Comparison of ENCODE assay signal across 8 cellular contexts in the genomic region with DNA sequence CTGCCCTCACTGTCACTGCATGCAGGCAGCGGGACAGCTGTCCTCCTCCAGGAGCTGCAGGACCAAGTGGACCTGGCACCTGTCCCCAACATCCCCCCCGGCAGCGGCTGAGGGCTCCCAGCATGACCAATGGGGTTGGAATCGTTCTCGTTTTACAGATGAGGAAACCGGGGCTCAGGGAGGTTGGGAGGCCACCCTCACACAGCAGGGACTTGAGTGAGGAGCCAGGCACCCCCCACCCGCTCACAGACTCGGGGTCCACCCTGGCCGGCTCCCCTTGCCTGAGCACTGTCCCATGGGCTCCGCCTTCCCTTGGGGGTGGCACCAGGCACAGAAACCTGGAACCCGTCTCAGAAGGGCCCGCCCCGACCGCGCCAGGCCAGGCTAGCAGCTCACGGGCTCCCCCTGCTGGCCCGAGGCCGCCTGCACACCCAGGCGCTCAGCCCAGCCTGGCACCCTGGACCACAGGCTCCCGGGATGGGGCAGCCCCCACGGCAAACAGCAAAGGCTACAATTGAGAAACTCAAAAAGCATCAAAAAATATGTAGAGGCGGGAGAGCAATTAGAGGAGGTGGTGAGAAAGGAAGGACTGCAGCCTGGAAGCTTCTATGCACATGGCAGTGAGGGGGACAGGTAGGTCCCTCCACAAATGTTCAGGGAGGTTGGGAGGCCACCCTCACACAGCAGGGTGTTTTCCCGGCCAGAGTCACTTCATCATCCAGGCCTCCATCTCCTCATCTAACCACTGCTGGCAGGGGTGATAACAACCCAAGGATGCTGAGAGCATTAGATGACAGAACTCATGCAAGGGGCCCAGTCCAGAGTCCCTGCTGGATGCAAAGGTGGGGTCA. TPM values are rescaled to one million over a fixed set of nuclear protein-coding genes. Genes with fewer than 3 reads are reported as not detected.
DNase-seq lines count a peak whose midpoint lies in the region; ATAC-seq, FAIRE-seq and TF ChIP-seq lines count a peak whose summit lies in the region.

No MANE protein-coding gene starts in this region.

- H3K9me3 ChIP-seq in H1 (ENCODE audit: insufficient read depth in 2 of 2, low read depth in 1 of 2, low read length in 1 of 2): no peaks in the 10 kb centered on the region

- intact Hi-C loops in activated CD8-positive, alpha-beta T cell treated with anti-CD3 and anti-CD28 coated beads for 36 hours (cut with micrococcal nuclease): no loop called here

- TF ChIP-seq CTCF in activated CD8-positive, alpha-beta T cell treated with anti-CD3 and anti-CD28 coated beads for 36 hours (IDR thresholded peaks at IDR 0.05): peak; percentile 99
- TF ChIP-seq CTCF in H1 (IDR thresholded peaks at IDR 0.05; ENCODE audit: control extremely low read depth in 1 of 3, insufficient read depth in 1 of 3, low read depth in 1 of 3, low read length in 3 of 3): peak in 2 of 3 experiments; percentile 94 to 95; a peak in 3 of 4 replicates

- TF ChIP-seq RAD21 in H1 (IDR thresholded peaks at IDR 0.05 in 1 of 2, conservative IDR thresholded peaks at IDR 0.05 in 1 of 2; ENCODE audit: low read depth in 2 of 2, low read length in 2 of 2): peak; percentile 80 to 89

- ATAC-seq in activated CD8-positive, alpha-beta T cell treated with anti-CD3 and anti-CD28 coated beads for 36 hours: peak; percentile 98
- no peak for ATAC-seq in HG03457 (IDR thresholded peaks at IDR 0.05; ENCODE audit: unreplicated experiment)

- peak; percentile 30 for DNase-seq in DMS153 treated with DMSO at 0.1 percent for 48 hours (lab: John Stamatoyannopoulos, UW; ENCODE audit: unreplicated experiment)
- peak; percentile 40 for DNase-seq in HCEC 1CT
- peak; percentile 57 for DNase-seq in NCI-H345 (lab: John Stamatoyannopoulos, UW)
- DNase-seq in activated CD8-positive, alpha-beta T cell treated with anti-CD3 and anti-CD28 coated beads for 36 hours: peak; percentile 77
- peak in 1 of 2 experiments; percentile 94 for DNase-seq in H1 (ENCODE audit: low read depth in 1 of 2, low spot score in 2 of 2)
- peak; percentile 55 for DNase-seq in mucosa of gallbladder (ENCODE audit: low spot score)
- peak; percentile 50 for DNase-seq in stimulated activated CD8-positive, alpha-beta memory T cell treated with anti-CD3 and anti-CD28 coated beads, Interleukin-7, amount 100 ng/mL, for 24 hours (ENCODE audit: low read depth)

- H2BK15ac ChIP-seq in H1 (ENCODE audit: low read length): no peak overlapping the region

- no peak overlapping the region for H3K4me3 Mint-ChIP-seq in activated CD8-positive, alpha-beta T cell treated with anti-CD3 and anti-CD28 coated beads for 36 hours

- no peak overlapping the region for H4K91ac ChIP-seq in H1 (replicated peaks; ENCODE audit: insufficient read length, low read length)

- POLR2A ChIA-PET in activated CD8-positive, alpha-beta T cell treated with anti-CD3 and anti-CD28 coated beads for 36 hours (lab: Charles Lee): no interaction called here
- POLR2A ChIA-PET in H1 (lab: Charles Lee; ENCODE audit: partially characterized antibody): interaction anchor here (0.9 to 1.2 kb wide), 3 partner anchors 10 to 153 kb away, joined by 3 read pairs; no protein-coding TSS in a partner anchor

- peaks cover 2 to 19% (median 10%) of the 10 kb centered on the region in 4 experiments; a peak in 6 of 7 replicates for H3K4me1 ChIP-seq in H1 (replicated peaks in 1 of 4; ENCODE audit: control insufficient read depth in 3 of 4, insufficient read depth in 4 of 4, low read length in 3 of 4)

- H3K56ac ChIP-seq in H1 (replicated peaks; ENCODE audit: insufficient read length, low read depth, low read length): no peak overlapping the region

- H3K79me2 ChIP-seq in H1 (ENCODE audit: control insufficient read depth in 1 of 2, insufficient read depth in 2 of 2, low read length in 2 of 2): no peaks in the 10 kb centered on the region; a peak in 1 of 4 replicates

- CTCF ChIA-PET in activated CD8-positive, alpha-beta T cell treated with anti-CD3 and anti-CD28 coated beads for 36 hours (lab: Charles Lee): interaction anchor here (0.6 to 9.6 kb wide), 13 partner anchors 11 to 287 kb away, joined by 3 to 151 read pairs (median 4); no protein-coding TSS in a partner anchor
- CTCF ChIA-PET in H1 (lab: Charles Lee; ENCODE audit: partially characterized antibody): interaction anchor here (0.6 to 14.9 kb wide), 30 partner anchors 9 to 190 kb away, joined by 3 to 291 read pairs (median 4); partner anchors contain the start of genes FLRT1 and STIP1

- peaks cover 3% of the 10 kb centered on the region for H3K36me3 Mint-ChIP-seq in activated CD8-positive, alpha-beta T cell treated with anti-CD3 and anti-CD28 coated beads for 36 hours (ENCODE audit: low read depth)

- H4K8ac ChIP-seq in H1 (ENCODE audit: extremely low read depth, insufficient read depth, low read length): no peak overlapping the region; the same call in none of the 2 replicates

- no peak overlapping the region for H3K27ac ChIP-seq in H1 (ENCODE audit: low read depth, low read length)

- no peak overlapping the region for H3K23ac ChIP-seq in H1 (ENCODE audit: insufficient read length)

- no peak overlapping the region for H3K14ac ChIP-seq in H1 (ENCODE audit: insufficient read length)

- H3K4me3 ChIP-seq in H1 (ENCODE audit: extremely low read depth in 1 of 4, insufficient read depth in 2 of 4, low read depth in 3 of 4, low read length in 4 of 4): no peak overlapping the region

- FAIRE-seq in H1 (lab: Jason Lieb, UNC): no peak

- peaks cover 0 to 16% (median 0%) of the 10 kb centered on the region in 4 experiments; a peak in 2 of 7 replicates for H3K27me3 ChIP-seq in H1 (replicated peaks in 1 of 4; ENCODE audit: control insufficient read depth in 3 of 4, extremely low read depth in 1 of 4, insufficient read depth in 3 of 4, low read length in 3 of 4)

- peak overlapping the region; percentile 29; the same call in 1 of the 2 replicates for H2BK12ac ChIP-seq in H1 (ENCODE audit: low read depth, low read length)

- H4K5ac ChIP-seq in H1 (ENCODE audit: insufficient read length, low read depth, low read length): no peak overlapping the region

- no peak overlapping the region for H2AFZ ChIP-seq in H1 (ENCODE audit: low read length)

- no peak for TF ChIP-seq POLR2A in H1 (IDR thresholded peaks at IDR 0.05; ENCODE audit: control extremely low read depth in 1 of 2, low read depth in 2 of 2, low read length in 2 of 2)

- 35% methylated on average over 23 of the region's 23 CpGs; no CpG with 5 or more reads in 1 of the 2 experiments for WGBS in H1 (ENCODE audit: extremely low coverage in 1 of 2, insufficient coverage in 1 of 2, insufficient read length in 1 of 2, insufficient replicate concordance in 2 of 2, low coverage in 1 of 2, low lambda C conversion rate in 2 of 2, missing lambda C conversion rate in 1 of 2), 2 experiments

- H3K4me1 Mint-ChIP-seq in activated CD8-positive, alpha-beta T cell treated with anti-CD3 and anti-CD28 coated beads for 36 hours (ENCODE audit: low read depth): peaks cover 4% of the 10 kb centered on the region

- no peak overlapping the region for H3K18ac ChIP-seq in H1 (ENCODE audit: extremely low read depth, low read length)

- no peak for TF ChIP-seq EP300 in H1 (IDR thresholded peaks at IDR 0.05; ENCODE audit: borderline replicate concordance in 1 of 2, low read depth in 2 of 2, low read length in 2 of 2)

- no peaks in the 10 kb centered on the region; a peak in 1 of 8 replicates for H3K36me3 ChIP-seq in H1 (ENCODE audit: control insufficient read depth in 2 of 4, insufficient read depth in 4 of 4, low read length in 3 of 4)

- no peaks in the 10 kb centered on the region for H3K27me3 Mint-ChIP-seq in activated CD8-positive, alpha-beta T cell treated with anti-CD3 and anti-CD28 coated beads for 36 hours

- H3K4ac ChIP-seq in H1 (replicated peaks; ENCODE audit: insufficient read length, low read depth, low read length): no peak overlapping the region

- no peaks in the 10 kb centered on the region for H3K79me1 ChIP-seq in H1 (ENCODE audit: low read depth, low read length)

- no peak overlapping the region for H2BK120ac ChIP-seq in H1 (replicated peaks; ENCODE audit: low read depth, low read length)

- H3K23me2 ChIP-seq in H1 (ENCODE audit: low read depth, low read length): no peaks in the 10 kb centered on the region

- H2BK5ac ChIP-seq in H1 (ENCODE audit: low read depth, low read length): 0 out of 2 replicates have a peak overlapping the region, but pooled peaks have one; percentile 16

- H4K20me1 ChIP-seq in H1 (replicated peaks in 1 of 2; ENCODE audit: control insufficient read depth in 1 of 2, insufficient read depth in 2 of 2, low read length in 2 of 2): peaks cover 14 to 27% of the 10 kb centered on the region in 2 experiments

- peak overlapping the region in 1 of 2 experiments; percentile 19; a peak in 1 of 4 replicates for H3K4me2 ChIP-seq in H1 (ENCODE audit: insufficient read depth in 1 of 2, low read depth in 2 of 2, low read length in 2 of 2)

- H3K27ac Mint-ChIP-seq in activated CD8-positive, alpha-beta T cell treated with anti-CD3 and anti-CD28 coated beads for 36 hours: no peak overlapping the region

- H2BK20ac ChIP-seq in H1 (ENCODE audit: low read length): 0 out of 2 replicates have a peak overlapping the region, but pooled peaks have one; percentile 32

- no peak overlapping the region for H2AK5ac ChIP-seq in H1 (ENCODE audit: low read depth, low read length)

- no peak overlapping the region for H3K9ac ChIP-seq in H1 (replicated peaks in 1 of 4; ENCODE audit: extremely low read depth in 1 of 4, low read depth in 3 of 4, low read length in 3 of 4)

- H3K9me3 Mint-ChIP-seq in activated CD8-positive, alpha-beta T cell treated with anti-CD3 and anti-CD28 coated beads for 36 hours: no peaks in the 10 kb centered on the region

RNA-seq across cellular contexts. Expression of gene MACROD1, which starts 12.8 kb away (rescaled TPM):
- 10 to 100 TPM; 38.7 to 38.8 TPM for total RNA-seq in activated CD8-positive, alpha-beta T cell treated with anti-CD3 and anti-CD28 coated beads for 36 hours
- total RNA-seq in H1 (2021; fragmentation: NEBNext Ultra II Directional; extraction: Animal tissue kit (Norgen Biotek cat#: 25700)): 19.5 and 19.6 TPM in 2 replicates
- 34.1 and 107 TPM in 2 replicates for polyA plus RNA-seq in H1 (2011; rRNA removed)
- polyA plus RNA-seq in H1 (2011; cell fraction: cytosol; rRNA removed): 32.4 TPM
- 76.9 TPM for polyA plus RNA-seq in H1 (2011; cell fraction: nucleus; rRNA removed)
- polyA plus RNA-seq in H1 (2012, experiment 1 of 2): 11.6 to 26.0 TPM (median 19.7 TPM) in 4 replicates
- polyA plus RNA-seq in H1 (2012, experiment 2 of 2): 38.9 TPM
- polyA plus RNA-seq in H1 (2013, experiment 1 of 2): 15.5 TPM
- 18.0 TPM for polyA plus RNA-seq in H1 (2013, experiment 2 of 2)
- 1.8 and 2.5 TPM in 2 replicates for polyA minus RNA-seq in H1 (2011; rRNA and poly(A)+ RNA removed)
- polyA minus RNA-seq in H1 (2011; cell fraction: cytosol; rRNA and poly(A)+ RNA removed): 21.4 TPM
- 16.9 TPM for polyA minus RNA-seq in H1 (2011; cell fraction: nucleus; rRNA and poly(A)+ RNA removed)
- total RNA-seq in mucosa of gallbladder: 19.3 TPM

RNA-seq across cellular contexts. Expression of gene STIP1, which starts 32.9 kb away (rescaled TPM):
- total RNA-seq in activated CD8-positive, alpha-beta T cell treated with anti-CD3 and anti-CD28 coated beads for 36 hours: 100 to 1,000 TPM; 396 to 416 TPM
- 316 and 329 TPM in 2 replicates for total RNA-seq in H1 (2021; fragmentation: NEBNext Ultra II Directional; extraction: Animal tissue kit (Norgen Biotek cat#: 25700))
- 140 and 151 TPM in 2 replicates for polyA plus RNA-seq in H1 (2011; rRNA removed)
- polyA plus RNA-seq in H1 (2011; cell fraction: cytosol; rRNA removed): 252 TPM
- 221 TPM for polyA plus RNA-seq in H1 (2011; cell fraction: nucleus; rRNA removed)
- polyA plus RNA-seq in H1 (2012, experiment 1 of 2): 305 to 468 TPM (median 341 TPM) in 4 replicates
- 185 TPM for polyA plus RNA-seq in H1 (2012, experiment 2 of 2)
- 190 TPM for polyA plus RNA-seq in H1 (2013, experiment 1 of 2)
- 182 TPM for polyA plus RNA-seq in H1 (2013, experiment 2 of 2)
- polyA minus RNA-seq in H1 (2011; rRNA and poly(A)+ RNA removed): 373 and 434 TPM in 2 replicates
- polyA minus RNA-seq in H1 (2011; cell fraction: cytosol; rRNA and poly(A)+ RNA removed): 164 TPM
- 201 TPM for polyA minus RNA-seq in H1 (2011; cell fraction: nucleus; rRNA and poly(A)+ RNA removed)
- total RNA-seq in mucosa of gallbladder: 115 TPM

RNA-seq across cellular contexts. Expression of gene FERMT3, which starts 53.5 kb away (rescaled TPM):
- total RNA-seq in activated CD8-positive, alpha-beta T cell treated with anti-CD3 and anti-CD28 coated beads for 36 hours: 100 to 1,000 TPM; 210 to 214 TPM
- 1.4 and 2.7 TPM in 2 replicates for total RNA-seq in H1 (2021; fragmentation: NEBNext Ultra II Directional; extraction: Animal tissue kit (Norgen Biotek cat#: 25700))
- 3.7 and 5.9 TPM in 2 replicates for polyA plus RNA-seq in H1 (2011; rRNA removed)
- polyA plus RNA-seq in H1 (2011; cell fraction: cytosol; rRNA removed): 4.0 TPM
- 20.1 TPM for polyA plus RNA-seq in H1 (2011; cell fraction: nucleus; rRNA removed)
- 2.2 to 6.1 TPM (median 3.2 TPM) in 4 replicates for polyA plus RNA-seq in H1 (2012, experiment 1 of 2)
- 3.0 TPM for polyA plus RNA-seq in H1 (2012, experiment 2 of 2)
- 1.1 TPM for polyA plus RNA-seq in H1 (2013, experiment 1 of 2)
- 1.0 TPM for polyA plus RNA-seq in H1 (2013, experiment 2 of 2)
- polyA minus RNA-seq in H1 (2011; rRNA and poly(A)+ RNA removed): 0.32 and 2.0 TPM in 2 replicates
- polyA minus RNA-seq in H1 (2011; cell fraction: cytosol; rRNA and poly(A)+ RNA removed): 0.88 TPM
- polyA minus RNA-seq in H1 (2011; cell fraction: nucleus; rRNA and poly(A)+ RNA removed): 5.9 TPM
- total RNA-seq in mucosa of gallbladder: 21.7 TPM
